In genomic region chr12:69630191-69630590, GRCh38 we compare ENCODE assay signal across 14 cellular contexts. TPM values are rescaled to one million over a fixed set of nuclear protein-coding genes. Genes with fewer than 3 reads are reported as not detected.
A peak's percentile ranks its signal among the peaks of the same experiment; 100 is the strongest.
DNase-seq lines count a peak whose midpoint lies in the region; ATAC-seq and TF ChIP-seq lines count a peak whose summit lies in the region.
"Had no signal": no experiment of that assay in that cellular context is flagged by ENCODE, and none has a peak within 500 bp of the region (broad histone marks: within the 10 kb centered on the region; RNA-seq: fewer than 3 reads in every experiment).

No MANE protein-coding gene starts in this region.

- intact Hi-C loops in PC-9 (cut with micrococcal nuclease; ENCODE audit: unreplicated experiment) = no loop called here
- intact Hi-C loops in activated T-helper 1 cell treated with anti-CD3 and anti-CD28 coated beads, Interleukin-12 subunit alpha, Interleukin-12 subunit beta, Interleukin-2, Interleukin-4 antibody, amounts not matched to agents 30 ng/mL and 10 ng/mL and 1 ng/mL, durations not matched to agents 14 hours and 24 hours and 36 hours (cut with micrococcal nuclease) = no loop called here

- H3F3A ChIP-seq in PC-9 (ENCODE audit: insufficient read depth, low read depth) = no peaks in the 10 kb centered on the region

- H3K27ac Mint-ChIP-seq in T-helper 2 cell treated with Interferon-gamma antibody and Interleukin-4, amounts not matched to agents 5 μg/mL and 100 μg/mL, for 36 hours = no peak overlapping the region
- no peak overlapping the region for H3K27ac Mint-ChIP-seq in activated T-helper 1 cell treated with anti-CD3 and anti-CD28 coated beads, Interleukin-12 subunit alpha, Interleukin-12 subunit beta, Interleukin-2, Interleukin-4 antibody, amounts not matched to agents 30 ng/mL and 10 ng/mL and 1 ng/mL, durations not matched to agents 14 hours and 24 hours and 36 hours
- H3K27ac Mint-ChIP-seq: CD14-positive monocyte; effector memory CD8-positive, alpha-beta T cell; immature natural killer cell; nephron had no signal

- no peak overlapping the region for H2AFZ ChIP-seq in PC-9

- no peaks in the 10 kb centered on the region for H3K9me3 Mint-ChIP-seq in T-helper 2 cell treated with Interferon-gamma antibody and Interleukin-4, amounts not matched to agents 5 μg/mL and 100 μg/mL, for 36 hours
- H3K9me3 Mint-ChIP-seq in activated T-helper 1 cell treated with anti-CD3 and anti-CD28 coated beads, Interleukin-12 subunit alpha, Interleukin-12 subunit beta, Interleukin-2, Interleukin-4 antibody, amounts not matched to agents 30 ng/mL and 10 ng/mL and 1 ng/mL, durations not matched to agents 14 hours and 24 hours and 36 hours = no peaks in the 10 kb centered on the region
- H3K9me3 Mint-ChIP-seq: effector memory CD8-positive, alpha-beta T cell; immature natural killer cell; nephron had no signal

- no peaks in the 10 kb centered on the region for H4K20me1 ChIP-seq in PC-9 (ENCODE audit: insufficient read depth)

- H3K4me3 Mint-ChIP-seq in T-helper 2 cell treated with Interferon-gamma antibody and Interleukin-4, amounts not matched to agents 5 μg/mL and 100 μg/mL, for 36 hours = no peak overlapping the region
- H3K4me3 Mint-ChIP-seq in activated T-helper 1 cell treated with anti-CD3 and anti-CD28 coated beads, Interleukin-12 subunit alpha, Interleukin-12 subunit beta, Interleukin-2, Interleukin-4 antibody, amounts not matched to agents 30 ng/mL and 10 ng/mL and 1 ng/mL, durations not matched to agents 14 hours and 24 hours and 36 hours = no peak overlapping the region
- H3K4me3 Mint-ChIP-seq: CD14-positive monocyte; effector memory CD8-positive, alpha-beta T cell; immature natural killer cell; nephron had no signal

- peak; percentile 39 for DNase-seq in 8988T
- no peak for DNase-seq in PC-9
- DNase-seq in erythroblast (lab: John Stamatoyannopoulos, UW) = peak; percentile 42
- DNase-seq in T-helper 2 cell treated with Interferon-gamma antibody and Interleukin-4, amounts not matched to agents 5 μg/mL and 100 μg/mL, for 36 hours (ENCODE audit: low spot score) = no peak
- no peak for DNase-seq in stimulated activated CD4-positive, alpha-beta T cell treated with anti-CD3 and anti-CD28 coated beads, Interleukin-15, amount 100 ng/mL, for 24 hours
- DNase-seq in activated T-helper 1 cell treated with anti-CD3 and anti-CD28 coated beads, Interleukin-12 subunit alpha, Interleukin-12 subunit beta, Interleukin-2, Interleukin-4 antibody, amounts not matched to agents 30 ng/mL and 10 ng/mL and 1 ng/mL, durations not matched to agents 14 hours and 24 hours and 36 hours (ENCODE audit: low spot score) = no peak
- DNase-seq in omental fat pad (ENCODE audit: low spot score) = no peak
- DNase-seq: effector memory CD8-positive, alpha-beta T cell; immature natural killer cell; stimulated activated CD4-positive, alpha-beta T cell treated with anti-CD3 and anti-CD28 coated beads, Interleukin-1b, Interleukin-23, amount 100 ng/mL, for 48 hours had no signal

- no peaks in the 10 kb centered on the region for H3K4me1 ChIP-seq in PC-9 (replicated peaks; ENCODE audit: insufficient read depth)

- TF ChIP-seq POLR2A in erythroblast (IDR thresholded peaks at IDR 0.05; ENCODE audit: low read length) = no peak

- no TSS peak for BruUV-seq in PC-9 (replicated peaks; lab: Mats Ljungman, UMichigan)

- CTCF ChIA-PET in PC-9 (lab: Charles Lee) = no interaction called here

- H3K27ac ChIP-seq in PC-9 = no peak overlapping the region

- POLR2A ChIA-PET in PC-9 (lab: Charles Lee; ENCODE audit: unreplicated experiment) = interaction anchor here (0.6 kb wide), 1 partner anchor 926 kb away, joined by 3 read pairs; no protein-coding TSS in a partner anchor

- TF ChIP-seq CTCF in GM12875 (IDR thresholded peaks at IDR 0.05; ENCODE audit: borderline replicate concordance, insufficient read depth, low read depth, low read length) = peak; percentile 21; the same call in 1 of the 2 replicates
- peak; percentile 43; the same call in 1 of the 2 replicates for TF ChIP-seq CTCF in PC-9 (conservative IDR thresholded peaks at IDR 0.05)
- TF ChIP-seq CTCF in omental fat pad (IDR thresholded peaks at IDR 0.05) = no peak

- H3K9me2 ChIP-seq in PC-9 (ENCODE audit: insufficient read depth) = no peaks in the 10 kb centered on the region

- H3K27me3 ChIP-seq in PC-9 (ENCODE audit: insufficient read depth, low read depth) = no peaks in the 10 kb centered on the region

- H3K4me3 ChIP-seq in GM12875 (ENCODE audit: low read depth, low read length) (no peak overlapping the region), PC-9 (no peak overlapping the region)

- no peaks in the 10 kb centered on the region for H3K36me3 Mint-ChIP-seq in T-helper 2 cell treated with Interferon-gamma antibody and Interleukin-4, amounts not matched to agents 5 μg/mL and 100 μg/mL, for 36 hours (ENCODE audit: low read depth)
- H3K36me3 Mint-ChIP-seq in activated T-helper 1 cell treated with anti-CD3 and anti-CD28 coated beads, Interleukin-12 subunit alpha, Interleukin-12 subunit beta, Interleukin-2, Interleukin-4 antibody, amounts not matched to agents 30 ng/mL and 10 ng/mL and 1 ng/mL, durations not matched to agents 14 hours and 24 hours and 36 hours (ENCODE audit: low read depth) = no peaks in the 10 kb centered on the region
- H3K36me3 Mint-ChIP-seq: CD14-positive monocyte, immature natural killer cell had no signal

- no peaks in the 10 kb centered on the region for H3K9me3 ChIP-seq in PC-9 (ENCODE audit: insufficient read depth, low read depth)

- H3K36me3 ChIP-seq in PC-9 (ENCODE audit: low read depth) = no peaks in the 10 kb centered on the region

- no peak overlapping the region for H3K4me2 ChIP-seq in PC-9

- no peak for ATAC-seq in omental fat pad (ENCODE audit: low FRiP score)
- ATAC-seq: activated CD4-positive, CD25-positive, alpha-beta regulatory T cell treated with anti-CD3 and anti-CD28 coated beads, Interleukin-2, amount 50 U/mL, for 24 hours; effector memory CD8-positive, alpha-beta T cell had no signal

- H3K27me3 Mint-ChIP-seq in T-helper 2 cell treated with Interferon-gamma antibody and Interleukin-4, amounts not matched to agents 5 μg/mL and 100 μg/mL, for 36 hours (ENCODE audit: low read depth) = no peaks in the 10 kb centered on the region
- H3K27me3 Mint-ChIP-seq in activated T-helper 1 cell treated with anti-CD3 and anti-CD28 coated beads, Interleukin-12 subunit alpha, Interleukin-12 subunit beta, Interleukin-2, Interleukin-4 antibody, amounts not matched to agents 30 ng/mL and 10 ng/mL and 1 ng/mL, durations not matched to agents 14 hours and 24 hours and 36 hours (ENCODE audit: insufficient read depth) = peaks cover 2% of the 10 kb centered on the region

- H3K4me1 Mint-ChIP-seq in T-helper 2 cell treated with Interferon-gamma antibody and Interleukin-4, amounts not matched to agents 5 μg/mL and 100 μg/mL, for 36 hours (ENCODE audit: low read depth) = no peaks in the 10 kb centered on the region
- no peaks in the 10 kb centered on the region for H3K4me1 Mint-ChIP-seq in activated T-helper 1 cell treated with anti-CD3 and anti-CD28 coated beads, Interleukin-12 subunit alpha, Interleukin-12 subunit beta, Interleukin-2, Interleukin-4 antibody, amounts not matched to agents 30 ng/mL and 10 ng/mL and 1 ng/mL, durations not matched to agents 14 hours and 24 hours and 36 hours (ENCODE audit: low read depth)
- H3K4me1 Mint-ChIP-seq: immature natural killer cell, nephron had no signal

- no peaks in the 10 kb centered on the region for H3K79me2 ChIP-seq in PC-9 (ENCODE audit: low read depth)

RNA-seq across cellular contexts. Expression of gene LRRC10, which starts 19.5 kb away (rescaled TPM):
- total RNA-seq in PC-9 (2021) = not detected in 2 replicates
- total RNA-seq in activated T-helper 1 cell treated with anti-CD3 and anti-CD28 coated beads, Interleukin-12 subunit alpha, Interleukin-12 subunit beta, Interleukin-2, Interleukin-4 antibody, amounts not matched to agents 30 ng/mL and 10 ng/mL and 1 ng/mL, durations not matched to agents 14 hours and 24 hours and 36 hours = not detected in 2 replicates
- not detected for total RNA-seq in omental fat pad

RNA-seq across cellular contexts. Expression of gene CCT2, which starts 44.9 kb away (rescaled TPM):
- total RNA-seq in PC-9 (2021) (136 and 162 TPM in 2 replicates), omental fat pad (100 to 1,000 TPM in 3 of 4 donors, 10 to 100 TPM in 1; 99.5 to 222 (median 129) TPM)
- total RNA-seq in activated T-helper 1 cell treated with anti-CD3 and anti-CD28 coated beads, Interleukin-12 subunit alpha, Interleukin-12 subunit beta, Interleukin-2, Interleukin-4 antibody, amounts not matched to agents 30 ng/mL and 10 ng/mL and 1 ng/mL, durations not matched to agents 14 hours and 24 hours and 36 hours = 442 and 447 TPM in 2 replicates

Comparison
In these comparisons a context has a peak if more than half of its experiments do, and no peak if none do; other contexts are left out.
1. DNase-seq: peak in 8988T (single experiment) and erythroblast (2 of 2); none in PC-9 (0 of 2), T-helper 2 cell treated with Interferon-gamma antibody and Interleukin-4, amounts not matched to agents 5 μg/mL and 100 μg/mL, for 36 hours (single experiment), stimulated activated CD4-positive, alpha-beta T cell treated with anti-CD3 and anti-CD28 coated beads, Interleukin-15, amount 100 ng/mL, for 24 hours (single experiment), activated T-helper 1 cell treated with anti-CD3 and anti-CD28 coated beads, Interleukin-12 subunit alpha, Interleukin-12 subunit beta, Interleukin-2, Interleukin-4 antibody, amounts not matched to agents 30 ng/mL and 10 ng/mL and 1 ng/mL, durations not matched to agents 14 hours and 24 hours and 36 hours (single experiment) and omental fat pad (single experiment).
2. CTCF ChIP-seq: peak in GM12875 (single experiment) and PC-9 (single experiment); none in omental fat pad (0 of 3).